Comparison of ENCODE assay signal across 35 cellular contexts in the genomic region with DNA sequence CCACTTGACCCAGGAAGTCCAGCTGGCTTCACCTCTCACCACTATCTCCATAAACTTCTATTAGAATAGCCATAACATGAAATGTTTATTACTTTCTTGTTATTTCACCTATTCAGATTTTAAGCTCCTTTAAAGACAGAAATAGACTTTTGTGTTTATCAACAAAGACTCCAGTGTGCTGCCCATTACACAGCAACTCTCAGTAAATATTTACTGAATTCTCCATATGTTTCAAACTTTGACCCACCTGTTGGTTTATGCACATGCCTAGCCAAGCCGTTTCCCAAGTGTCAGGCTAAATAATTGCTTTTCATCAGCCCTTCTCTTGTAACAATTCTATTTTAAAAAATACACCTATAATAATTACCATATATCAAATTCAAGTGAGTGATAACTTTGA.
DNase-seq lines count a peak whose midpoint lies in the region; ATAC-seq, FAIRE-seq and TF ChIP-seq lines count a peak whose summit lies in the region.
"Had no signal": no experiment of that assay in that cellular context is flagged by ENCODE, and none has a peak within 500 bp of the region (broad histone marks: within the 10 kb centered on the region; RNA-seq: fewer than 3 reads in every experiment).

No MANE protein-coding gene starts in this region.

- H3K4me1 Mint-ChIP-seq in chondrocyte (ENCODE audit: low read depth): peaks cover 3% of the 10 kb centered on the region
- H3K4me1 Mint-ChIP-seq: B cell; CD14-positive monocyte; CD4-positive, alpha-beta memory T cell; CD4-positive, CD25-positive, alpha-beta regulatory T cell; CD8-positive, alpha-beta memory T cell had no signal

- no peak for TF ChIP-seq POLR2A in HepG2 (IDR thresholded peaks at IDR 0.05; ENCODE audit: insufficient read depth in 1 of 2, low read depth in 2 of 2, low read length in 2 of 2)
- TF ChIP-seq POLR2A in right lobe of liver (IDR thresholded peaks at IDR 0.05): no peak

- H3K9me3 Mint-ChIP-seq in chondrocyte (ENCODE audit: low read depth): peaks cover 9% of the 10 kb centered on the region
- H3K9me3 Mint-ChIP-seq: CD4-positive, alpha-beta T cell; CD8-positive, alpha-beta memory T cell; CD8-positive, alpha-beta T cell had no signal

- intact Hi-C loops in HepG2 (cut with micrococcal nuclease; ENCODE audit: unreplicated experiment): no loop called here
- intact Hi-C loops in right lobe of liver (cut with DNase I): no loop called here

- H3K4me3 ChIP-seq in HepG2 (replicated peaks in 1 of 3; ENCODE audit: insufficient read depth in 1 of 3, low read depth in 2 of 3, low read length in 3 of 3): no peak overlapping the region
- no peak overlapping the region for H3K4me3 ChIP-seq in right lobe of liver
- H3K4me3 ChIP-seq in osteoblast (ENCODE audit: insufficient read depth, low read length): no peak overlapping the region
- H3K4me3 ChIP-seq: A549; BLaER1; BLaER1 treated with 17β-estradiol and CSF1 and Interleukin-3, amounts not matched to agents 10 nM and 100 nM had no signal

- no peak overlapping the region for H3K27ac ChIP-seq in HepG2 (ENCODE audit: extremely low read length, insufficient read depth, low read length)
- no peak overlapping the region for H3K27ac ChIP-seq in right lobe of liver
- no peak overlapping the region for H3K27ac ChIP-seq in osteoblast (ENCODE audit: low read depth, low read length)
- H3K27ac ChIP-seq: 22Rv1; A549; BLaER1; BLaER1 treated with 17β-estradiol and CSF1 and Interleukin-3, amounts not matched to agents 10 nM and 100 nM; C4-2B had no signal

- TF ChIP-seq CTCF in HepG2 (CRISPR knock-in tag; IDR thresholded peaks at IDR 0.05) (no peak), right lobe of liver (IDR thresholded peaks at IDR 0.05) (no peak), osteoblast (IDR thresholded peaks at IDR 0.05; ENCODE audit: extremely low read depth, low read depth, low read length) (no peak), chondrocyte (IDR thresholded peaks at IDR 0.05) (no peak)

- ATAC-seq in HepG2 (peak; percentile 80), right lobe of liver (no peak)
- ATAC-seq: A549; CD8-positive, alpha-beta T cell had no signal

- H2AFZ ChIP-seq in HepG2 (ENCODE audit: low read length) (no peak overlapping the region), osteoblast (ENCODE audit: low read length) (no peak overlapping the region)

- H4K20me1 ChIP-seq in HepG2 (ENCODE audit: insufficient read depth, low read length): no peaks in the 10 kb centered on the region
- no peaks in the 10 kb centered on the region for H4K20me1 ChIP-seq in osteoblast (ENCODE audit: insufficient read depth, low read length)
- H4K20me1 ChIP-seq: BLaER1; BLaER1 treated with 17β-estradiol and CSF1 and Interleukin-3, amounts not matched to agents 10 nM and 100 nM had no signal

- H3K4me3 Mint-ChIP-seq in chondrocyte (ENCODE audit: unreplicated experiment): no peak overlapping the region
- H3K4me3 Mint-ChIP-seq: B cell; CD14-positive monocyte; CD4-positive, alpha-beta memory T cell; CD4-positive, alpha-beta T cell; CD4-positive, CD25-positive, alpha-beta regulatory T cell; CD8-positive, alpha-beta memory T cell; CD8-positive, alpha-beta T cell had no signal

- POLR2A ChIA-PET in HepG2 (lab: Yijun Ruan, JAX): no interaction called here

- no TSS peak for BruUV-seq in HepG2 (replicated peaks; lab: Mats Ljungman, UMichigan)

- TF ChIP-seq RAD21 in HepG2 (CRISPR knock-in tag; IDR thresholded peaks at IDR 0.05): no peak

- peaks cover 3% of the 10 kb centered on the region for H3K27me3 Mint-ChIP-seq in chondrocyte (ENCODE audit: low read depth)
- H3K27me3 Mint-ChIP-seq: B cell; CD4-positive, alpha-beta memory T cell; CD4-positive, alpha-beta T cell; CD8-positive, alpha-beta memory T cell had no signal

- peaks cover 3% of the 10 kb centered on the region for H3K36me3 Mint-ChIP-seq in chondrocyte (ENCODE audit: low read depth)
- H3K36me3 Mint-ChIP-seq: CD14-positive monocyte; CD4-positive, alpha-beta memory T cell; CD4-positive, CD25-positive, alpha-beta regulatory T cell; CD8-positive, alpha-beta memory T cell; CD8-positive, alpha-beta T cell had no signal

- FAIRE-seq in HepG2 (lab: Jason Lieb, UNC): no peak
- FAIRE-seq: A204.1, A549, D721Med had no signal

- H3K4me1 ChIP-seq in HepG2 (ENCODE audit: insufficient read depth, low read length) (peaks cover 7% of the 10 kb centered on the region; the same call in 1 of the 2 replicates), right lobe of liver (no peaks in the 10 kb centered on the region), osteoblast (ENCODE audit: insufficient read depth, low read length) (no peaks in the 10 kb centered on the region)
- H3K4me1 ChIP-seq: A549; BE2C; BLaER1; BLaER1 treated with 17β-estradiol and CSF1 and Interleukin-3, amounts not matched to agents 10 nM and 100 nM; Caco-2 had no signal

- H3K79me2 ChIP-seq in HepG2 (ENCODE audit: insufficient read depth, low read length): no peaks in the 10 kb centered on the region
- no peaks in the 10 kb centered on the region for H3K79me2 ChIP-seq in osteoblast (ENCODE audit: insufficient read depth, low read length)

- TF ChIP-seq EP300 in HepG2 (IDR thresholded peaks at IDR 0.05; ENCODE audit: low read depth in 2 of 2, low read length in 2 of 2) (no peak), HepG2 (CRISPR knock-in tag; IDR thresholded peaks at IDR 0.05; ENCODE audit: borderline replicate concordance) (no peak)

- H3K9ac ChIP-seq in HepG2 (ENCODE audit: insufficient read depth, low read depth, low read length): no peak overlapping the region
- H3K9ac ChIP-seq: BLaER1; BLaER1 treated with 17β-estradiol and CSF1 and Interleukin-3, amounts not matched to agents 10 nM and 100 nM had no signal

- DNase-seq in HepG2 (ENCODE audit: low spot score) (peak; percentile 0), right lobe of liver (no peak), NCI-H69 (lab: John Stamatoyannopoulos, UW) (peak; percentile 41), osteoblast (ENCODE audit: insufficient read length, low spot score, missing footprints) (peak; percentile 9), chondrocyte (ENCODE audit: low spot score) (no peak)
- no peak for DNase-seq in stimulated activated CD4-positive, alpha-beta T cell treated with anti-CD3 and anti-CD28 coated beads, Interleukin-12 subunit alpha, Interleukin-12 subunit beta, amount 100 ng/mL, for 4 hours
- DNase-seq: 8988T; ACHN; AML-193; BE2C; C1 segment of cervical spinal cord; Caco-2; Calu3; CD4-positive, alpha-beta memory T cell; CD4-positive, alpha-beta T cell; CD4-positive, CD25-positive, alpha-beta regulatory T cell; CD8-positive, alpha-beta memory T cell; CD8-positive, alpha-beta T cell; COR-L47; DMS 273 treated with DMSO at 0.1 percent for 48 hours; DMS153; DMS53; DMS79; DMS79 treated with DMSO at 0.1 percent for 48 hours; DND-41; EL had no signal

- H3K27me3 ChIP-seq in HepG2 (ENCODE audit: control insufficient read depth in 1 of 2, insufficient read depth in 2 of 2, low read length in 2 of 2) (no peaks in the 10 kb centered on the region), right lobe of liver (no peaks in the 10 kb centered on the region), osteoblast (ENCODE audit: insufficient read depth, low read length) (no peaks in the 10 kb centered on the region)
- H3K27me3 ChIP-seq: BE2C; BLaER1; BLaER1 treated with 17β-estradiol and CSF1 and Interleukin-3, amounts not matched to agents 10 nM and 100 nM had no signal

- CTCF ChIA-PET in HepG2 (lab: Yijun Ruan, JAX; ENCODE audit: low intra/inter-chr PET ratio, low total read pairs): no interaction called here

- in situ Hi-C loops in HepG2 (cut with HindIII; ENCODE audit: extremely low pct_ligation_motif_present, low pct_unique_long_range_greater_than_20kb): no loop called here

- H3K9me3 ChIP-seq in HepG2 (ENCODE audit: low read length) (no peaks in the 10 kb centered on the region), right lobe of liver (no peaks in the 10 kb centered on the region), osteoblast (ENCODE audit: low read depth, low read length) (no peaks in the 10 kb centered on the region)
- H3K9me3 ChIP-seq: A549, BE2C, BLaER1, Caco-2 had no signal

- H3K36me3 ChIP-seq in HepG2 (replicated peaks in 1 of 2; ENCODE audit: control insufficient read depth in 1 of 2, insufficient read depth in 2 of 2, low read length in 2 of 2) (no peaks in the 10 kb centered on the region), right lobe of liver (no peaks in the 10 kb centered on the region), osteoblast (ENCODE audit: insufficient read depth, low read length) (no peaks in the 10 kb centered on the region)
- H3K36me3 ChIP-seq: BE2C; BLaER1; BLaER1 treated with 17β-estradiol and CSF1 and Interleukin-3, amounts not matched to agents 10 nM and 100 nM had no signal

- no peak overlapping the region for H3K27ac Mint-ChIP-seq in chondrocyte (ENCODE audit: unreplicated experiment)
- H3K27ac Mint-ChIP-seq: B cell; CD14-positive monocyte; CD4-positive, alpha-beta memory T cell; CD4-positive, alpha-beta T cell; CD4-positive, CD25-positive, alpha-beta regulatory T cell; CD8-positive, alpha-beta memory T cell; CD8-positive, alpha-beta T cell had no signal

- no peak overlapping the region for H3K4me2 ChIP-seq in HepG2 (ENCODE audit: low read depth, low read length)
- H3K4me2 ChIP-seq in osteoblast (ENCODE audit: insufficient read depth, low read length): no peak overlapping the region
- H3K4me2 ChIP-seq: A549; BLaER1; BLaER1 treated with 17β-estradiol and CSF1 and Interleukin-3, amounts not matched to agents 10 nM and 100 nM had no signal

- WGBS in HepG2 (ENCODE audit: low lambda C conversion rate): 0% methylated on average over 1 of the region's 1 CpG
- 25% methylated on average over 1 of the region's 1 CpG for WGBS in right lobe of liver (ENCODE audit: insufficient coverage, low coverage, low lambda C conversion rate, missing lambda C conversion rate)

TF ChIP-seq in HepG2, 621 proteins besides CTCF, POLR2A, EP300 and RAD21 (continues in another document):
- TF ChIP-seq HIVEP1 (CRISPR knock-in tag; IDR thresholded peaks at IDR 0.05) (no peak), ZNF619 (CRISPR knock-in tag; IDR thresholded peaks at IDR 0.05) (no peak), CAMTA2 (CRISPR knock-in tag; IDR thresholded peaks at IDR 0.05; ENCODE audit: borderline replicate concordance) (no peak), ZNF451 (CRISPR knock-in tag; IDR thresholded peaks at IDR 0.05) (no peak)
- TF ChIP-seq, protein P1, sequence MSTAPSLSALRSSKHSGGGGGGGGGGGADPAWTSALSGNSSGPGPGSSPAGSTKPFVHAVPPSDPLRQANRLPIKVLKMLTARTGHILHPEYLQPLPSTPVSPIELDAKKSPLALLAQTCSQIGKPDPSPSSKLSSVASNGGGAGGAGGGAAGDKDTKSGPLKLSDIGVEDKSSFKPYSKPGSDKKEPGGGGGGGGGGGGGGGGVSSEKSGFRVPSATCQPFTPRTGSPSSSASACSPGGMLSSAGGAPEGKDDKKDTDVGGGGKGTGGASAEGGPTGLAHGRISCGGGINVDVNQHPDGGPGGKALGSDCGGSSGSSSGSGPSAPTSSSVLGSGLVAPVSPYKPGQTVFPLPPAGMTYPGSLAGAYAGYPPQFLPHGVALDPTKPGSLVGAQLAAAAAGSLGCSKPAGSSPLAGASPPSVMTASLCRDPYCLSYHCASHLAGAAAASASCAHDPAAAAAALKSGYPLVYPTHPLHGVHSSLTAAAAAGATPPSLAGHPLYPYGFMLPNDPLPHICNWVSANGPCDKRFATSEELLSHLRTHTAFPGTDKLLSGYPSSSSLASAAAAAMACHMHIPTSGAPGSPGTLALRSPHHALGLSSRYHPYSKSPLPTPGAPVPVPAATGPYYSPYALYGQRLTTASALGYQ (CRISPR knock-in tag; IDR thresholded peaks at IDR 0.05): no peak

Comparison
In these comparisons a context has a peak if more than half of its experiments do, and no peak if none do; other contexts are left out.
1. DNase-seq: peak in HepG2 (single experiment), NCI-H69 (single experiment) and osteoblast (single experiment); none in right lobe of liver (0 of 3), chondrocyte (single experiment) and stimulated activated CD4-positive, alpha-beta T cell treated with anti-CD3 and anti-CD28 coated beads, Interleukin-12 subunit alpha, Interleukin-12 subunit beta, amount 100 ng/mL, for 4 hours (single experiment).